8 cellular contexts compared by ENCODE assay signal in genomic region chr1:26169669-26170471, GRCh38. TPM values are rescaled to one million over a fixed set of nuclear protein-coding genes. Genes with fewer than 3 reads are reported as not detected.
DNase-seq lines count a peak whose midpoint lies in the region; ATAC-seq and TF ChIP-seq lines count a peak whose summit lies in the region.

ZNF593 (plus strand) TSS chr1:26169908; CDS start chr1:26169984, 76 bp downstream.

- TF ChIP-seq POLR2A in right lobe of liver (IDR thresholded peaks at IDR 0.05) = peak; percentile 75

- H3K27me3 ChIP-seq in right lobe of liver = no peaks in the 10 kb centered on the region

- 3% methylated on average over 10 of the region's 76 CpGs for WGBS in right lobe of liver (ENCODE audit: insufficient coverage, low coverage, low lambda C conversion rate, missing lambda C conversion rate)

- ATAC-seq in HG03457 (IDR thresholded peaks at IDR 0.05; ENCODE audit: unreplicated experiment) (peak; percentile 82), right lobe of liver (peak; percentile 96 to 99 (median 98))

- peaks cover 0 to 11% (median 3%) of the 10 kb centered on the region in 4 donors for H3K4me1 ChIP-seq in right lobe of liver

- DNase-seq in GM19238 (ENCODE audit: insufficient read length, low spot score) (peak; percentile 100), NCI-H69 (lab: John Stamatoyannopoulos, UW) (peak; percentile 90), dermis microvascular lymphatic vessel endothelial cell (ENCODE audit: low read depth in 2 of 2) (peak; percentile 85 to 93), right lobe of liver (peak; percentile 94 to 97 (median 95))
- peak; percentile 89 to 91 for DNase-seq in activated CD4-positive, alpha-beta T cell treated with anti-CD3 and anti-CD28 coated beads, Interleukin-2, amount 50 U/mL, for 48 hours
- peak; percentile 89 for DNase-seq in stimulated activated CD4-positive, alpha-beta T cell treated with anti-CD3 and anti-CD28 coated beads, Interleukin-4, amount 100 ng/mL, for 24 hours

- peak within 1 kb of the TSS; percentile 93 to 99 (median 99) for H3K4me3 ChIP-seq in right lobe of liver

- H3K36me3 ChIP-seq in right lobe of liver = no peaks in the 10 kb centered on the region

- peak; percentile 87 for TF ChIP-seq CTCF in C4-2B (conservative IDR thresholded peaks at IDR 0.05)
- TF ChIP-seq CTCF in right lobe of liver (IDR thresholded peaks at IDR 0.05) = peak; percentile 91 to 97 (median 93)

- intact Hi-C loops in right lobe of liver (cut with DNase I) = no loop called here

- peak within 1 kb of the TSS; percentile 86 for H3K27ac ChIP-seq in C4-2B
- peak within 1 kb of the TSS; percentile 58 to 73 (median 61) for H3K27ac ChIP-seq in right lobe of liver

- no peaks in the 10 kb centered on the region for H3K9me3 ChIP-seq in right lobe of liver

RNA-seq across cellular contexts. Expression of gene ZNF593, which starts in this region (rescaled TPM):
- 19.3 and 23.5 TPM in 2 replicates for total RNA-seq in dermis microvascular lymphatic vessel endothelial cell
- total RNA-seq in right lobe of liver = 10 to 100 TPM; 16.8 to 39.6 (median 20.7) TPM

Comparison
In these comparisons a context has a peak if more than half of its experiments do, and no peak if none do; other contexts are left out.
1. Peak in every context shown above with its lines: DNase-seq, ATAC-seq, H3K4me3 ChIP-seq and H3K27ac ChIP-seq.